Comparison of ENCODE assay signal across 1 cellular context in genomic region chr14:39232554-39233415, GRCh38.
TF ChIP-seq lines count a peak whose summit lies in the region.

No MANE protein-coding gene starts in this region.

TF ChIP-seq in K562, 482 proteins besides CTCF, POLR2A, EP300 and RAD21 (continued from another document):
- TF ChIP-seq ZNF398 (CRISPR knock-in tag; IDR thresholded peaks at IDR 0.05): no peak
- no peak for TF ChIP-seq ZNF766 (CRISPR knock-in tag; conservative IDR thresholded peaks at IDR 0.05)
- no peak for TF ChIP-seq ZNF174 (CRISPR knock-in tag; IDR thresholded peaks at IDR 0.05)
- TF ChIP-seq SLC30A9 (CRISPR knock-in tag; IDR thresholded peaks at IDR 0.05): no peak
- TF ChIP-seq MNT (conservative IDR thresholded peaks at IDR 0.05): no peak
- no peak for TF ChIP-seq MXI1 (IDR thresholded peaks at IDR 0.05; ENCODE audit: low read depth, low read length)
- TF ChIP-seq, protein P1, sequence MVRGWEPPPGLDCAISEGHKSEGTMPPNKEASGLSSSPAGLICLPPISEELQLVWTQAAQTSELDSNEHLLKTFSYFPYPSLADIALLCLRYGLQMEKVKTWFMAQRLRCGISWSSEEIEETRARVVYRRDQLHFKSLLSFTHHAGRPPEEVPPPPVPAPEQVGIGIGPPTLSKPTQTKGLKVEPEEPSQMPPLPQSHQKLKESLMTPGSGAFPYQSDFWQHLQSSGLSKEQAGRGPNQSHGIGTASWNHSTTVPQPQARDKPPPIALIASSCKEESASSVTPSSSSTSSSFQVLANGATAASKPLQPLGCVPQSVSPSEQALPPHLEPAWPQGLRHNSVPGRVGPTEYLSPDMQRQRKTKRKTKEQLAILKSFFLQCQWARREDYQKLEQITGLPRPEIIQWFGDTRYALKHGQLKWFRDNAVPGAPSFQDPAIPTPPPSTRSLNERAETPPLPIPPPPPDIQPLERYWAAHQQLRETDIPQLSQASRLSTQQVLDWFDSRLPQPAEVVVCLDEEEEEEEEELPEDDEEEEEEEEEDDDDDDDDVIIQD (CRISPR knock-in tag; IDR thresholded peaks at IDR 0.05): no peak
- no peak for TF ChIP-seq IRF1 (CRISPR knock-in tag; IDR thresholded peaks at IDR 0.05; ENCODE audit: borderline replicate concordance)
- no peak for TF ChIP-seq MGA (IDR thresholded peaks at IDR 0.05)
- TF ChIP-seq RBM34 (IDR thresholded peaks at IDR 0.05; ENCODE audit: borderline replicate concordance, insufficient read depth, low read length): no peak
- no peak for TF ChIP-seq FOXK1 (CRISPR knock-in tag; IDR thresholded peaks at IDR 0.05; ENCODE audit: borderline replicate concordance)
- TF ChIP-seq XRCC3 (IDR thresholded peaks at IDR 0.05): no peak
- TF ChIP-seq, protein P2, sequence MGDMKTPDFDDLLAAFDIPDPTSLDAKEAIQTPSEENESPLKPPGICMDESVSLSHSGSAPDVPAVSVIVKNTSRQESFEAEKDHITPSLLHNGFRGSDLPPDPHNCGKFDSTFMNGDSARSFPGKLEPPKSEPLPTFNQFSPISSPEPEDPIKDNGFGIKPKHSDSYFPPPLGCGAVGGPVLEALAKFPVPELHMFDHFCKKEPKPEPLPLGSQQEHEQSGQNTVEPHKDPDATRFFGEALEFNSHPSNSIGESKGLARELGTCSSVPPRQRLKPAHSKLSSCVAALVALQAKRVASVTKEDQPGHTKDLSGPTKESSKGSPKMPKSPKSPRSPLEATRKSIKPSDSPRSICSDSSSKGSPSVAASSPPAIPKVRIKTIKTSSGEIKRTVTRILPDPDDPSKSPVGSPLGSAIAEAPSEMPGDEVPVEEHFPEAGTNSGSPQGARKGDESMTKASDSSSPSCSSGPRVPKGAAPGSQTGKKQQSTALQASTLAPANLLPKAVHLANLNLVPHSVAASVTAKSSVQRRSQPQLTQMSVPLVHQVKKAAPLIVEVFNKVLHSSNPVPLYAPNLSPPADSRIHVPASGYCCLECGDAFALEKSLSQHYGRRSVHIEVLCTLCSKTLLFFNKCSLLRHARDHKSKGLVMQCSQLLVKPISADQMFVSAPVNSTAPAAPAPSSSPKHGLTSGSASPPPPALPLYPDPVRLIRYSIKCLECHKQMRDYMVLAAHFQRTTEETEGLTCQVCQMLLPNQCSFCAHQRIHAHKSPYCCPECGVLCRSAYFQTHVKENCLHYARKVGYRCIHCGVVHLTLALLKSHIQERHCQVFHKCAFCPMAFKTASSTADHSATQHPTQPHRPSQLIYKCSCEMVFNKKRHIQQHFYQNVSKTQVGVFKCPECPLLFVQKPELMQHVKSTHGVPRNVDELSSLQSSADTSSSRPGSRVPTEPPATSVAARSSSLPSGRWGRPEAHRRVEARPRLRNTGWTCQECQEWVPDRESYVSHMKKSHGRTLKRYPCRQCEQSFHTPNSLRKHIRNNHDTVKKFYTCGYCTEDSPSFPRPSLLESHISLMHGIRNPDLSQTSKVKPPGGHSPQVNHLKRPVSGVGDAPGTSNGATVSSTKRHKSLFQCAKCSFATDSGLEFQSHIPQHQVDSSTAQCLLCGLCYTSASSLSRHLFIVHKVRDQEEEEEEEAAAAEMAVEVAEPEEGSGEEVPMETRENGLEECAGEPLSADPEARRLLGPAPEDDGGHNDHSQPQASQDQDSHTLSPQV (IDR thresholded peaks at IDR 0.05): no peak
- TF ChIP-seq FIP1L1 (IDR thresholded peaks at IDR 0.05; ENCODE audit: low read depth, low read length, poor library complexity, severe bottlenecking): no peak
- TF ChIP-seq ZNF609 (CRISPR knock-in tag; IDR thresholded peaks at IDR 0.05; ENCODE audit: borderline replicate concordance): no peak
